ENCODE assay signal across 18 cellular contexts in genomic region chr20:25061821-25062530, GRCh38. TPM values are rescaled to one million over a fixed set of nuclear protein-coding genes. Genes with fewer than 3 reads are reported as not detected.
"Had no signal": no experiment of that assay in that cellular context is flagged by ENCODE, and none has a peak within 500 bp of the region (broad histone marks: within the 10 kb centered on the region; RNA-seq: fewer than 3 reads in every experiment).

No MANE protein-coding gene starts in this region.

- H3K36me3 ChIP-seq: ascending aorta, colonic mucosa, esophagus squamous epithelium, left ventricle myocardium inferior, right atrium auricular region, suprapubic skin had no signal

- H3K4me1 ChIP-seq: colonic mucosa, foreskin keratinocyte had no signal

- DNase-seq: activated B cell treated with CpG ODN at 0.5 μM for 24 hours; activated naive CD8-positive, alpha-beta T cell treated with anti-CD3 and anti-CD28 coated beads, Interleukin-2, amount 50 U/mL, for 24 hours; activated T-cell treated with anti-CD3 and anti-CD28 coated beads, Interleukin-2, amount 50 U/mL, for 48 hours; colonic mucosa; esophagus squamous epithelium; foreskin keratinocyte; islet precursor cell; left ventricle myocardium inferior; mesenchymal stem cell; stimulated activated CD4-positive, alpha-beta T cell treated with anti-CD3 and anti-CD28 coated beads, Interleukin-2, amount 100 ng/mL, for 24 hours; stimulated activated naive CD4-positive, alpha-beta T cell treated with Interleukin-2 at 50 U/mL for 16 hours had no signal

- H3K4me3 ChIP-seq: ascending aorta, colonic mucosa, esophagus squamous epithelium, left ventricle myocardium inferior, right atrium auricular region, suprapubic skin had no signal

- H3K27ac ChIP-seq: ascending aorta, colonic mucosa, esophagus squamous epithelium, foreskin keratinocyte, left ventricle myocardium inferior, right atrium auricular region, suprapubic skin had no signal

- ATAC-seq: activated naive CD8-positive, alpha-beta T cell treated with anti-CD3 and anti-CD28 coated beads, Interleukin-2, amount 50 U/mL, for 24 hours; foreskin keratinocyte; SK-N-SH treated with all-trans-retinoic acid at 6 μM for 48 hours had no signal

- H3K9me3 ChIP-seq: ascending aorta, colonic mucosa, esophagus squamous epithelium, left ventricle myocardium inferior, right atrium auricular region, suprapubic skin had no signal

- H3K27me3 ChIP-seq: ascending aorta, colonic mucosa, right atrium auricular region had no signal

RNA-seq across cellular contexts. Expression of gene VSX1, which starts 20.0 kb away (rescaled TPM):
- total RNA-seq: activated B cell treated with CpG ODN at 0.5 μM for 24 hours; ascending aorta; colonic mucosa; esophagus squamous epithelium; foreskin keratinocyte; omental fat pad; right atrium auricular region; suprapubic skin; T-helper 1 cell treated with Interleukin-12 subunit alpha and Interleukin-12 subunit beta and Interleukin-4 antibody, amounts not matched to agents 30 ng/mL and 1 ng/mL, for 36 hours; ureter had no signal
- polyA plus RNA-seq: foreskin keratinocyte had no signal
